8 cellular contexts compared by ENCODE assay signal in the genomic region with DNA sequence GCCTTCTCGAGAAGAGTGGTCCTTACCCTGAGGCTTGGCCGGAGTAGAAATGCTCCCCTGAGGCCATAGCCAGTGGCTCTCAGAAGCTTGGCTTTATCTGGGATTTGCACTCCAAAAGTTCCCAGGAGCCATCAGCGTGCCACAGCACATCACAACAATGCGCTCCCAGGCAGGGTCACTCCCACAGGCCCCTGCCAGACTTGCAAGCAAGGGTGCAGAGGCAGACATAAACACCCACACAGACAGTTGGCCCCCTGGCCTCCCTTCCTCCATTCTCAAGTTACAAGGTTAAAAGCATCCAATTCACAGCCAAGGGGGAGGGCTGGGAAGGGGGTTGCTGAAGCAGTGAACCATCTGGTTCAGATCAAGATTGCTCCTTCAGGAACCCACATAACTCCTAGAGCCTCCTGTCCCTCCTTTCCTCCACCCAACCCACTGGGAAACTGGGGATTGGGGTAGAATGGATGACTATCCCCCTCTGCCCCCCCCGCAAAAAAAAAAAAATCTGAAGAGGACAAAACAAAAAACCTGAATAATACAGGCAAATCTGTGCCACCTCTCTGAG. TPM values are rescaled to one million over a fixed set of nuclear protein-coding genes. Genes with fewer than 3 reads are reported as not detected.
A peak's percentile ranks its signal among the peaks of the same experiment; 100 is the strongest.
DNase-seq lines count a peak whose midpoint lies in the region; ATAC-seq and TF ChIP-seq lines count a peak whose summit lies in the region.

No MANE protein-coding gene starts in this region.

- H3K27me3 ChIP-seq in MG63 = no peaks in the 10 kb centered on the region
- H3K27me3 ChIP-seq in breast epithelium = no peaks in the 10 kb centered on the region

- peak overlapping the region; percentile 88 to 96 for H3K27ac Mint-ChIP-seq in natural killer cell treated with Interleukin-12 subunit alpha and Interleukin-12 subunit beta and Interleukin-15 and Interleukin-18, amount 100 ng/mL, for 72 hours

- H3K9me3 ChIP-seq in MG63 (no peaks in the 10 kb centered on the region), breast epithelium (no peaks in the 10 kb centered on the region), mucosa of descending colon (no peaks in the 10 kb centered on the region)

- H3K4me3 Mint-ChIP-seq in natural killer cell treated with Interleukin-12 subunit alpha and Interleukin-12 subunit beta and Interleukin-15 and Interleukin-18, amount 100 ng/mL, for 72 hours = peak overlapping the region; percentile 100

- H3K4me1 Mint-ChIP-seq in natural killer cell treated with Interleukin-12 subunit alpha and Interleukin-12 subunit beta and Interleukin-15 and Interleukin-18, amount 100 ng/mL, for 72 hours (ENCODE audit: low read depth in 2 of 2) = peaks cover 30 to 32% of the 10 kb centered on the region in 2 donors

- TF ChIP-seq POLR2A in breast epithelium (IDR thresholded peaks at IDR 0.05) = no peak

- no peaks in the 10 kb centered on the region; the same call in 1 of the 2 replicates for H3K36me3 ChIP-seq in MG63
- H3K36me3 ChIP-seq in breast epithelium = no peaks in the 10 kb centered on the region
- H3K36me3 ChIP-seq in mucosa of descending colon (ENCODE audit: low read depth) = no peaks in the 10 kb centered on the region

- ATAC-seq in natural killer cell treated with Interleukin-12 subunit alpha and Interleukin-12 subunit beta and Interleukin-15 and Interleukin-18, amount 100 ng/mL, for 72 hours = no peak
- no peak for ATAC-seq in HG03571 (IDR thresholded peaks at IDR 0.05; ENCODE audit: unreplicated experiment)
- ATAC-seq in GM18909 (IDR thresholded peaks at IDR 0.05; ENCODE audit: poor library complexity, unreplicated experiment) = no peak
- ATAC-seq in mucosa of descending colon = no peak

- H3K4me3 ChIP-seq in MG63 (no peak overlapping the region), breast epithelium (peak overlapping the region; percentile 79 to 95 (median 82)), mucosa of descending colon (no peak overlapping the region)

- intact Hi-C loops in breast epithelium (cut with DNase I; ENCODE audit: low total_unique reads) = no loop called here
- intact Hi-C loops in mucosa of descending colon (cut with DNase I, micrococcal nuclease) = no loop called here

- TF ChIP-seq CTCF in breast epithelium (IDR thresholded peaks at IDR 0.05) (no peak), mucosa of descending colon (IDR thresholded peaks at IDR 0.05) (no peak)

- H3K27me3 Mint-ChIP-seq in natural killer cell treated with Interleukin-12 subunit alpha and Interleukin-12 subunit beta and Interleukin-15 and Interleukin-18, amount 100 ng/mL, for 72 hours = no peaks in the 10 kb centered on the region

- H3K4me1 ChIP-seq in breast epithelium (peaks cover 19 to 24% of the 10 kb centered on the region in 2 donors), mucosa of descending colon (ENCODE audit: low read depth) (peaks cover 20% of the 10 kb centered on the region)

- peak overlapping the region; percentile 52 to 88 for H3K27ac ChIP-seq in breast epithelium

- peaks cover 5% of the 10 kb centered on the region for H3K36me3 Mint-ChIP-seq in natural killer cell treated with Interleukin-12 subunit alpha and Interleukin-12 subunit beta and Interleukin-15 and Interleukin-18, amount 100 ng/mL, for 72 hours

- DNase-seq in EH (ENCODE audit: low read depth) = peak; percentile 97
- DNase-seq in MG63 = peak; percentile 17
- DNase-seq in breast epithelium (ENCODE audit: low spot score in 2 of 2) = no peak
- DNase-seq in natural killer cell treated with Interleukin-12 subunit alpha and Interleukin-12 subunit beta and Interleukin-15 and Interleukin-18, amount 100 ng/mL, for 72 hours (ENCODE audit: low spot score) = no peak
- no peak for DNase-seq in NCI-H146 treated with DMSO at 0.1 percent for 48 hours (lab: John Stamatoyannopoulos, UW; ENCODE audit: unreplicated experiment)
- no peak for DNase-seq in mucosa of descending colon

- H3K9me3 Mint-ChIP-seq in natural killer cell treated with Interleukin-12 subunit alpha and Interleukin-12 subunit beta and Interleukin-15 and Interleukin-18, amount 100 ng/mL, for 72 hours = no peaks in the 10 kb centered on the region

RNA-seq across cellular contexts. Expression of a gene that starts 1.8 kb away (rescaled TPM):
- total RNA-seq in MG63 (2014; rRNA removed; shearing (Covaris generic); ENCODE audit: low replicate concordance) = 8.9 and 9.2 TPM in 2 replicates
- total RNA-seq in breast epithelium (10 to 100 TPM in 2 of 3 donors, 1 to 10 TPM in 1; 7.8 to 13.4 (median 11.5) TPM), mucosa of descending colon (10 to 100 TPM in 1 of 3 donors, 1 to 10 TPM in 2; 4.2 to 22.4 (median 9.5) TPM)
- total RNA-seq in natural killer cell treated with Interleukin-12 subunit alpha and Interleukin-12 subunit beta and Interleukin-15 and Interleukin-18, amount 100 ng/mL, for 72 hours = 10 to 100 TPM; 63.0 to 66.0 TPM

RNA-seq across cellular contexts. Expression of a gene that starts 17.3 kb away (rescaled TPM):
- 1.0 and 6.3 TPM in 2 replicates for total RNA-seq in MG63 (2014; rRNA removed; shearing (Covaris generic); ENCODE audit: low replicate concordance)
- total RNA-seq in breast epithelium (10 to 100 TPM; 10.7 to 27.8 (median 18.0) TPM), mucosa of descending colon (10 to 100 TPM; 30.1 to 47.4 (median 33.0) TPM)
- 10 to 100 TPM; 19.4 to 35.2 TPM for total RNA-seq in natural killer cell treated with Interleukin-12 subunit alpha and Interleukin-12 subunit beta and Interleukin-15 and Interleukin-18, amount 100 ng/mL, for 72 hours

Comparison
In these comparisons a context has a peak if more than half of its experiments do, and no peak if none do; other contexts are left out.
1. DNase-seq: peak in EH (single experiment) and MG63 (single experiment); none in breast epithelium (0 of 2), natural killer cell treated with Interleukin-12 subunit alpha and Interleukin-12 subunit beta and Interleukin-15 and Interleukin-18, amount 100 ng/mL, for 72 hours (single experiment), NCI-H146 treated with DMSO at 0.1 percent for 48 hours (single experiment) and mucosa of descending colon (0 of 3).
2. H3K4me3 ChIP-seq: peak in breast epithelium (3 of 3); none in MG63 (single experiment) and mucosa of descending colon (single experiment).